1 cellular context compared by ENCODE assay signal in the genomic region with DNA sequence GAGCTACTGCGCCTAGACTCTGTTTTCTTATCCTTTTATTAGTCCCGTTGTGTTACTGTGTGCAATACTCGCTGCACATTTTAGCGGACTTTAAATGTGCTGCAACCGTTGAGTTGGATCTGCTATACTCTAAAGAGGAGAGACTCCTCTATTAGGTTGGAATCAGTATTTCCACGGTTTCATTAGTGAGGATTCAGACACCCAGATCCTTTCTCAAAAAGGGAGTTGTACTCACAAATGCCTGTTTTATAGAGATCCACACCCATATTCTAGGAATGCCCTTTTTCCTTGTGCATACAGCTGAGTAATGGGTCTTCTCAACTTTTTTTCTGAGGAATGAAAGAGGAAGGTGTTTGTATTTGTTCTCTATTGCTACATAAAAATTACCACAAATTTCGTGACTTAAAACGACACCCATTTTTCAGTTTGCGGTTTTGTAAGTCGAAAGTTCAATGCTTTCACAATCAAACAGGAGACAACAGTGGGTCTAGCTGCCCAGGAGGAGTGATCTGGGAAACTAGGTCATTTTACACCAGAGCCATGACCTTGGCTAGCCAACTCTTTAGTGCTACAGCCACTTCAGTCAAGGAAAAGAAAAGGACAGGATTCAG.
TF ChIP-seq lines count a peak whose summit lies in the region.

No MANE protein-coding gene starts in this region.

TF ChIP-seq in GM12878, 131 proteins besides CTCF, POLR2A, EP300 and RAD21 (continued from another document and continues in another):
- TF ChIP-seq, protein P1, sequence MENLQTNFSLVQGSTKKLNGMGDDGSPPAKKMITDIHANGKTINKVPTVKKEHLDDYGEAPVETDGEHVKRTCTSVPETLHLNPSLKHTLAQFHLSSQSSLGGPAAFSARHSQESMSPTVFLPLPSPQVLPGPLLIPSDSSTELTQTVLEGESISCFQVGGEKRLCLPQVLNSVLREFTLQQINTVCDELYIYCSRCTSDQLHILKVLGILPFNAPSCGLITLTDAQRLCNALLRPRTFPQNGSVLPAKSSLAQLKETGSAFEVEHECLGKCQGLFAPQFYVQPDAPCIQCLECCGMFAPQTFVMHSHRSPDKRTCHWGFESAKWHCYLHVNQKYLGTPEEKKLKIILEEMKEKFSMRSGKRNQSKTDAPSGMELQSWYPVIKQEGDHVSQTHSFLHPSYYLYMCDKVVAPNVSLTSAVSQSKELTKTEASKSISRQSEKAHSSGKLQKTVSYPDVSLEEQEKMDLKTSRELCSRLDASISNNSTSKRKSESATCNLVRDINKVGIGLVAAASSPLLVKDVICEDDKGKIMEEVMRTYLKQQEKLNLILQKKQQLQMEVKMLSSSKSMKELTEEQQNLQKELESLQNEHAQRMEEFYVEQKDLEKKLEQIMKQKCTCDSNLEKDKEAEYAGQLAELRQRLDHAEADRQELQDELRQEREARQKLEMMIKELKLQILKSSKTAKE (IDR thresholded peaks at IDR 0.05; ENCODE audit: low read depth, poor library complexity, severe bottlenecking): peak; percentile 75
- TF ChIP-seq ETV6 (conservative IDR thresholded peaks at IDR 0.05 in 1 of 2, IDR thresholded peaks at IDR 0.05 in 1 of 2; ENCODE audit: borderline replicate concordance in 1 of 2, low read depth in 1 of 2): peak in 1 of 2 experiments; percentile 20; a peak in 1 of 4 replicates
- TF ChIP-seq PML (IDR thresholded peaks at IDR 0.05; ENCODE audit: low read length): no peak
- no peak for TF ChIP-seq RB1 (IDR thresholded peaks at IDR 0.05; ENCODE audit: borderline replicate concordance)
- TF ChIP-seq, protein P2, sequence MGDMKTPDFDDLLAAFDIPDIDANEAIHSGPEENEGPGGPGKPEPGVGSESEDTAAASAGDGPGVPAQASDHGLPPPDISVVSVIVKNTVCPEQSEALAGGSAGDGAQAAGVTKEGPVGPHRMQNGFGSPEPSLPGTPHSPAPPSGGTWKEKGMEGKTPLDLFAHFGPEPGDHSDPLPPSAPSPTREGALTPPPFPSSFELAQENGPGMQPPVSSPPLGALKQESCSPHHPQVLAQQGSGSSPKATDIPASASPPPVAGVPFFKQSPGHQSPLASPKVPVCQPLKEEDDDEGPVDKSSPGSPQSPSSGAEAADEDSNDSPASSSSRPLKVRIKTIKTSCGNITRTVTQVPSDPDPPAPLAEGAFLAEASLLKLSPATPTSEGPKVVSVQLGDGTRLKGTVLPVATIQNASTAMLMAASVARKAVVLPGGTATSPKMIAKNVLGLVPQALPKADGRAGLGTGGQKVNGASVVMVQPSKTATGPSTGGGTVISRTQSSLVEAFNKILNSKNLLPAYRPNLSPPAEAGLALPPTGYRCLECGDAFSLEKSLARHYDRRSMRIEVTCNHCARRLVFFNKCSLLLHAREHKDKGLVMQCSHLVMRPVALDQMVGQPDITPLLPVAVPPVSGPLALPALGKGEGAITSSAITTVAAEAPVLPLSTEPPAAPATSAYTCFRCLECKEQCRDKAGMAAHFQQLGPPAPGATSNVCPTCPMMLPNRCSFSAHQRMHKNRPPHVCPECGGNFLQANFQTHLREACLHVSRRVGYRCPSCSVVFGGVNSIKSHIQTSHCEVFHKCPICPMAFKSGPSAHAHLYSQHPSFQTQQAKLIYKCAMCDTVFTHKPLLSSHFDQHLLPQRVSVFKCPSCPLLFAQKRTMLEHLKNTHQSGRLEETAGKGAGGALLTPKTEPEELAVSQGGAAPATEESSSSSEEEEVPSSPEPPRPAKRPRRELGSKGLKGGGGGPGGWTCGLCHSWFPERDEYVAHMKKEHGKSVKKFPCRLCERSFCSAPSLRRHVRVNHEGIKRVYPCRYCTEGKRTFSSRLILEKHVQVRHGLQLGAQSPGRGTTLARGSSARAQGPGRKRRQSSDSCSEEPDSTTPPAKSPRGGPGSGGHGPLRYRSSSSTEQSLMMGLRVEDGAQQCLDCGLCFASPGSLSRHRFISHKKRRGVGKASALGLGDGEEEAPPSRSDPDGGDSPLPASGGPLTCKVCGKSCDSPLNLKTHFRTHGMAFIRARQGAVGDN (IDR thresholded peaks at IDR 0.05): 0 out of 2 replicates have a peak, but pooled peaks have one; percentile 28
- peak; percentile 34; the same call in 1 of the 2 replicates for TF ChIP-seq ATF7 (IDR thresholded peaks at IDR 0.05; ENCODE audit: low read depth)
- TF ChIP-seq, protein P3, sequence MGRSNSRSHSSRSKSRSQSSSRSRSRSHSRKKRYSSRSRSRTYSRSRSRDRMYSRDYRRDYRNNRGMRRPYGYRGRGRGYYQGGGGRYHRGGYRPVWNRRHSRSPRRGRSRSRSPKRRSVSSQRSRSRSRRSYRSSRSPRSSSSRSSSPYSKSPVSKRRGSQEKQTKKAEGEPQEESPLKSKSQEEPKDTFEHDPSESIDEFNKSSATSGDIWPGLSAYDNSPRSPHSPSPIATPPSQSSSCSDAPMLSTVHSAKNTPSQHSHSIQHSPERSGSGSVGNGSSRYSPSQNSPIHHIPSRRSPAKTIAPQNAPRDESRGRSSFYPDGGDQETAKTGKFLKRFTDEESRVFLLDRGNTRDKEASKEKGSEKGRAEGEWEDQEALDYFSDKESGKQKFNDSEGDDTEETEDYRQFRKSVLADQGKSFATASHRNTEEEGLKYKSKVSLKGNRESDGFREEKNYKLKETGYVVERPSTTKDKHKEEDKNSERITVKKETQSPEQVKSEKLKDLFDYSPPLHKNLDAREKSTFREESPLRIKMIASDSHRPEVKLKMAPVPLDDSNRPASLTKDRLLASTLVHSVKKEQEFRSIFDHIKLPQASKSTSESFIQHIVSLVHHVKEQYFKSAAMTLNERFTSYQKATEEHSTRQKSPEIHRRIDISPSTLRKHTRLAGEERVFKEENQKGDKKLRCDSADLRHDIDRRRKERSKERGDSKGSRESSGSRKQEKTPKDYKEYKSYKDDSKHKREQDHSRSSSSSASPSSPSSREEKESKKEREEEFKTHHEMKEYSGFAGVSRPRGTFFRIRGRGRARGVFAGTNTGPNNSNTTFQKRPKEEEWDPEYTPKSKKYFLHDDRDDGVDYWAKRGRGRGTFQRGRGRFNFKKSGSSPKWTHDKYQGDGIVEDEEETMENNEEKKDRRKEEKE (IDR thresholded peaks at IDR 0.05): no peak
- TF ChIP-seq MTA3 (IDR thresholded peaks at IDR 0.05; ENCODE audit: borderline replicate concordance, low read length): peak; percentile 47; the same call in 1 of the 2 replicates
- peak; percentile 82 for TF ChIP-seq NR2F1 (conservative IDR thresholded peaks at IDR 0.05)
- TF ChIP-seq IKZF2 (IDR thresholded peaks at IDR 0.05): peak; percentile 79 to 87
- TF ChIP-seq HDAC2 (IDR thresholded peaks at IDR 0.05): no peak
- no peak for TF ChIP-seq BACH1 (IDR thresholded peaks at IDR 0.05; ENCODE audit: borderline replicate concordance)
- TF ChIP-seq TBL1XR1 (IDR thresholded peaks at IDR 0.05; ENCODE audit: low read depth, low read length): 0 out of 2 replicates have a peak, but pooled peaks have one; percentile 19
- TF ChIP-seq NRF1 (conservative IDR thresholded peaks at IDR 0.05; ENCODE audit: low read depth, low read length): no peak
- 0 out of 2 replicates have a peak, but pooled peaks have one; percentile 30 for TF ChIP-seq ZNF24 (IDR thresholded peaks at IDR 0.05)
- TF ChIP-seq CEBPB (IDR thresholded peaks at IDR 0.05; ENCODE audit: borderline replicate concordance in 1 of 2, low read depth in 2 of 2, low read length in 2 of 2): peak in 1 of 2 experiments; percentile 66; a peak in 1 of 4 replicates
- no peak for TF ChIP-seq RAD51 (IDR thresholded peaks at IDR 0.05)
- TF ChIP-seq, protein P4, sequence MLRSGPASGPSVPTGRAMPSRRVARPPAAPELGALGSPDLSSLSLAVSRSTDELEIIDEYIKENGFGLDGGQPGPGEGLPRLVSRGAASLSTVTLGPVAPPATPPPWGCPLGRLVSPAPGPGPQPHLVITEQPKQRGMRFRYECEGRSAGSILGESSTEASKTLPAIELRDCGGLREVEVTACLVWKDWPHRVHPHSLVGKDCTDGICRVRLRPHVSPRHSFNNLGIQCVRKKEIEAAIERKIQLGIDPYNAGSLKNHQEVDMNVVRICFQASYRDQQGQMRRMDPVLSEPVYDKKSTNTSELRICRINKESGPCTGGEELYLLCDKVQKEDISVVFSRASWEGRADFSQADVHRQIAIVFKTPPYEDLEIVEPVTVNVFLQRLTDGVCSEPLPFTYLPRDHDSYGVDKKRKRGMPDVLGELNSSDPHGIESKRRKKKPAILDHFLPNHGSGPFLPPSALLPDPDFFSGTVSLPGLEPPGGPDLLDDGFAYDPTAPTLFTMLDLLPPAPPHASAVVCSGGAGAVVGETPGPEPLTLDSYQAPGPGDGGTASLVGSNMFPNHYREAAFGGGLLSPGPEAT (IDR thresholded peaks at IDR 0.05; ENCODE audit: low read depth): peak; percentile 61
- TF ChIP-seq, protein P5, sequence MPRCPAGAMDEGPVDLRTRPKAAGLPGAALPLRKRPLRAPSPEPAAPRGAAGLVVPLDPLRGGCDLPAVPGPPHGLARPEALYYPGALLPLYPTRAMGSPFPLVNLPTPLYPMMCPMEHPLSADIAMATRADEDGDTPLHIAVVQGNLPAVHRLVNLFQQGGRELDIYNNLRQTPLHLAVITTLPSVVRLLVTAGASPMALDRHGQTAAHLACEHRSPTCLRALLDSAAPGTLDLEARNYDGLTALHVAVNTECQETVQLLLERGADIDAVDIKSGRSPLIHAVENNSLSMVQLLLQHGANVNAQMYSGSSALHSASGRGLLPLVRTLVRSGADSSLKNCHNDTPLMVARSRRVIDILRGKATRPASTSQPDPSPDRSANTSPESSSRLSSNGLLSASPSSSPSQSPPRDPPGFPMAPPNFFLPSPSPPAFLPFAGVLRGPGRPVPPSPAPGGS (IDR thresholded peaks at IDR 0.05; ENCODE audit: borderline replicate concordance, insufficient read depth, low read depth, low read length, poor library complexity, severe bottlenecking): no peak
- TF ChIP-seq SUPT20H (IDR thresholded peaks at IDR 0.05; ENCODE audit: borderline replicate concordance, control insufficient read depth, low read depth, low read length): no peak
- peak; percentile 69 for TF ChIP-seq DPF2 (IDR thresholded peaks at IDR 0.05)
- TF ChIP-seq, protein P6, sequence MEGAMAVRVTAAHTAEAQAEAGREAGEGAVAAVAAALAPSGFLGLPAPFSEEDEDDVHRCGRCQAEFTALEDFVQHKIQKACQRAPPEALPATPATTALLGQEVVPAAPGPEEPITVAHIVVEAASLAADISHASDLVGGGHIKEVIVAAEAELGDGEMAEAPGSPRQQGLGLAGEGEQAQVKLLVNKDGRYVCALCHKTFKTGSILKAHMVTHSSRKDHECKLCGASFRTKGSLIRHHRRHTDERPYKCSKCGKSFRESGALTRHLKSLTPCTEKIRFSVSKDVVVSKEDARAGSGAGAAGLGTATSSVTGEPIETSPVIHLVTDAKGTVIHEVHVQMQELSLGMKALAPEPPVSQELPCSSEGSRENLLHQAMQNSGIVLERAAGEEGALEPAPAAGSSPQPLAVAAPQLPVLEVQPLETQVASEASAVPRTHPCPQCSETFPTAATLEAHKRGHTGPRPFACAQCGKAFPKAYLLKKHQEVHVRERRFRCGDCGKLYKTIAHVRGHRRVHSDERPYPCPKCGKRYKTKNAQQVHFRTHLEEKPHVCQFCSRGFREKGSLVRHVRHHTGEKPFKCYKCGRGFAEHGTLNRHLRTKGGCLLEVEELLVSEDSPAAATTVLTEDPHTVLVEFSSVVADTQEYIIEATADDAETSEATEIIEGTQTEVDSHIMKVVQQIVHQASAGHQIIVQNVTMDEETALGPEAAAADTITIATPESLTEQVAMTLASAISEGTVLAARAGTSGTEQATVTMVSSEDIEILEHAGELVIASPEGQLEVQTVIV (IDR thresholded peaks at IDR 0.05; ENCODE audit: borderline replicate concordance, partially characterized antibody): no peak
- TF ChIP-seq, protein P7, sequence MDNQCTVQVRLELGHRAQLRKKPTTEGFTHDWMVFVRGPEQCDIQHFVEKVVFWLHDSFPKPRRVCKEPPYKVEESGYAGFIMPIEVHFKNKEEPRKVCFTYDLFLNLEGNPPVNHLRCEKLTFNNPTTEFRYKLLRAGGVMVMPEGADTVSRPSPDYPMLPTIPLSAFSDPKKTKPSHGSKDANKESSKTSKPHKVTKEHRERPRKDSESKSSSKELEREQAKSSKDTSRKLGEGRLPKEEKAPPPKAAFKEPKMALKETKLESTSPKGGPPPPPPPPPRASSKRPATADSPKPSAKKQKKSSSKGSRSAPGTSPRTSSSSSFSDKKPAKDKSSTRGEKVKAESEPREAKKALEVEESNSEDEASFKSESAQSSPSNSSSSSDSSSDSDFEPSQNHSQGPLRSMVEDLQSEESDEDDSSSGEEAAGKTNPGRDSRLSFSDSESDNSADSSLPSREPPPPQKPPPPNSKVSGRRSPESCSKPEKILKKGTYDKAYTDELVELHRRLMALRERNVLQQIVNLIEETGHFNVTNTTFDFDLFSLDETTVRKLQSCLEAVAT (IDR thresholded peaks at IDR 0.05): no peak
- no peak for TF ChIP-seq USF2 (IDR thresholded peaks at IDR 0.05; ENCODE audit: borderline replicate concordance, low read depth, low read length)
- TF ChIP-seq CREM (IDR thresholded peaks at IDR 0.05; ENCODE audit: low read depth): 0 out of 2 replicates have a peak, but pooled peaks have one; percentile 54
- TF ChIP-seq ATF3 (IDR thresholded peaks at IDR 0.05; ENCODE audit: borderline replicate concordance, extremely low read depth, low read depth, low read length): no peak
- TF ChIP-seq MTA2 (IDR thresholded peaks at IDR 0.05; ENCODE audit: low read depth): peak; percentile 61; the same call in 1 of the 2 replicates
- peak; percentile 69; the same call in 1 of the 2 replicates for TF ChIP-seq EED (IDR thresholded peaks at IDR 0.05; ENCODE audit: low read depth)
- TF ChIP-seq, protein P8, sequence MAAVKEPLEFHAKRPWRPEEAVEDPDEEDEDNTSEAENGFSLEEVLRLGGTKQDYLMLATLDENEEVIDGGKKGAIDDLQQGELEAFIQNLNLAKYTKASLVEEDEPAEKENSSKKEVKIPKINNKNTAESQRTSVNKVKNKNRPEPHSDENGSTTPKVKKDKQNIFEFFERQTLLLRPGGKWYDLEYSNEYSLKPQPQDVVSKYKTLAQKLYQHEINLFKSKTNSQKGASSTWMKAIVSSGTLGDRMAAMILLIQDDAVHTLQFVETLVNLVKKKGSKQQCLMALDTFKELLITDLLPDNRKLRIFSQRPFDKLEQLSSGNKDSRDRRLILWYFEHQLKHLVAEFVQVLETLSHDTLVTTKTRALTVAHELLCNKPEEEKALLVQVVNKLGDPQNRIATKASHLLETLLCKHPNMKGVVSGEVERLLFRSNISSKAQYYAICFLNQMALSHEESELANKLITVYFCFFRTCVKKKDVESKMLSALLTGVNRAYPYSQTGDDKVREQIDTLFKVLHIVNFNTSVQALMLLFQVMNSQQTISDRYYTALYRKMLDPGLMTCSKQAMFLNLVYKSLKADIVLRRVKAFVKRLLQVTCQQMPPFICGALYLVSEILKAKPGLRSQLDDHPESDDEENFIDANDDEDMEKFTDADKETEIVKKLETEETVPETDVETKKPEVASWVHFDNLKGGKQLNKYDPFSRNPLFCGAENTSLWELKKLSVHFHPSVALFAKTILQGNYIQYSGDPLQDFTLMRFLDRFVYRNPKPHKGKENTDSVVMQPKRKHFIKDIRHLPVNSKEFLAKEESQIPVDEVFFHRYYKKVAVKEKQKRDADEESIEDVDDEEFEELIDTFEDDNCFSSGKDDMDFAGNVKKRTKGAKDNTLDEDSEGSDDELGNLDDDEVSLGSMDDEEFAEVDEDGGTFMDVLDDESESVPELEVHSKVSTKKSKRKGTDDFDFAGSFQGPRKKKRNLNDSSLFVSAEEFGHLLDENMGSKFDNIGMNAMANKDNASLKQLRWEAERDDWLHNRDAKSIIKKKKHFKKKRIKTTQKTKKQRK (IDR thresholded peaks at IDR 0.05; ENCODE audit: low read depth, low read length): no peak
